ENCODE assay signal across 8 cellular contexts in the genomic region with DNA sequence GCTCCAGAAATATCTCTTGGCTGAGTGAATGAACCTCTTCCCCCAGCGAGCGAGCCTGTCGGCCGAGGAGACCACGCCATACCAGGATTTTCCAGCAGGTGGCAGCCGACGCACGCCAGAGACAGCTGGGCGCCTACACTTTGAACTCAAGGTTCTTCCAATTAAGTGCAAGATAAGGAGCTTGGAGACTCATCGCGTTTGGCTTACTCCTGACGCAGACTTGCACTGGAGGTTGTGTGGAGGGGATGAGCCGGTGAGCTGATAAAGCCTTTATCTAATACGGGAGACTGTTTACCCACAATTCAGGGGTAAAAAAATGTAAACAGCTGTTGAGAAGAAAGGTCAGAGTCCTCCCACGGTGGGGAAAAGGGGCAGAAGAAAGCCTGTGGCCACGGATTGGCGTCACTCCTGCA. TPM values are rescaled to one million over a fixed set of nuclear protein-coding genes. Genes with fewer than 3 reads are reported as not detected.
DNase-seq lines count a peak whose midpoint lies in the region; ATAC-seq and TF ChIP-seq lines count a peak whose summit lies in the region.

No MANE protein-coding gene starts in this region.

- H3K4me3 Mint-ChIP-seq in chondrocyte (ENCODE audit: unreplicated experiment): no peak overlapping the region

- CTCF ChIA-PET in AG04450 (lab: Charles Lee): interaction anchor here (0.6 to 5.5 kb wide), 66 partner anchors 8 to 1164 kb away, joined by 3 to 150 read pairs (median 4); no protein-coding TSS in a partner anchor

- peaks cover 7% of the 10 kb centered on the region for H3K36me3 Mint-ChIP-seq in chondrocyte (ENCODE audit: low read depth)

- H3K27me3 Mint-ChIP-seq in chondrocyte (ENCODE audit: low read depth): peaks cover 43% of the 10 kb centered on the region

- H3K4me1 Mint-ChIP-seq in chondrocyte (ENCODE audit: low read depth): peaks cover 5% of the 10 kb centered on the region

- DNase-seq in AG04450 (ENCODE audit: low read depth, low spot score): peak; percentile 38
- peak; percentile 22 to 57 for DNase-seq in NCI-H446 (lab: John Stamatoyannopoulos, UW)
- DNase-seq in activated CD4-positive, alpha-beta T cell treated with anti-CD3 and anti-CD28 coated beads for 4 hours: peak; percentile 52 to 70
- DNase-seq in chondrocyte (ENCODE audit: low spot score): no peak
- peak; percentile 74 for DNase-seq in left lobe of liver (ENCODE audit: low spot score)
- DNase-seq in stimulated activated CD4-positive, alpha-beta T cell treated with anti-CD3 and anti-CD28 coated beads, Interleukin-4, amount 100 ng/mL, for 1 hour: peak; percentile 73

- no peak overlapping the region for H3K4me3 ChIP-seq in AG04450 (ENCODE audit: low read depth, low read length)

- H3K27ac ChIP-seq in AG04450 (ENCODE audit: low read depth, low read length): no peak overlapping the region

- TF ChIP-seq CTCF in AG04450 (IDR thresholded peaks at IDR 0.05; ENCODE audit: low read depth, low read length) (peak; percentile 96), chondrocyte (IDR thresholded peaks at IDR 0.05) (peak; percentile 98)

- peaks cover 11% of the 10 kb centered on the region for H3K9me3 Mint-ChIP-seq in chondrocyte (ENCODE audit: low read depth)

- ATAC-seq in GM18873 (IDR thresholded peaks at IDR 0.05; ENCODE audit: low FRiP score, unreplicated experiment): peak; percentile 56
- peak; percentile 86 for ATAC-seq in HG03175 (IDR thresholded peaks at IDR 0.05; ENCODE audit: unreplicated experiment)
- peak; percentile 99 for ATAC-seq in left lobe of liver

- no peaks in the 10 kb centered on the region for H3K9me3 ChIP-seq in AG04450 (ENCODE audit: control insufficient read depth, insufficient read depth, low read length)

- H3K27me3 ChIP-seq in AG04450 (ENCODE audit: control insufficient read depth, insufficient read depth, low read length): no peaks in the 10 kb centered on the region

- no peak overlapping the region for H3K27ac Mint-ChIP-seq in chondrocyte (ENCODE audit: unreplicated experiment)

- POLR2A ChIA-PET in AG04450 (lab: Yijun Ruan, JAX): no interaction called here

RNA-seq across cellular contexts. Expression of a gene that starts 45.9 kb away (rescaled TPM):
- not detected in 2 replicates for polyA plus RNA-seq in AG04450 (2011; rRNA removed)
- not detected in 2 replicates for polyA minus RNA-seq in AG04450 (2011; rRNA and poly(A)+ RNA removed)
- total RNA-seq in chondrocyte (4.7 TPM in 1 of 3 replicates, not detected in the others), left lobe of liver (not detected)
